Comparison of ENCODE assay signal across 8 cellular contexts in the genomic region with DNA sequence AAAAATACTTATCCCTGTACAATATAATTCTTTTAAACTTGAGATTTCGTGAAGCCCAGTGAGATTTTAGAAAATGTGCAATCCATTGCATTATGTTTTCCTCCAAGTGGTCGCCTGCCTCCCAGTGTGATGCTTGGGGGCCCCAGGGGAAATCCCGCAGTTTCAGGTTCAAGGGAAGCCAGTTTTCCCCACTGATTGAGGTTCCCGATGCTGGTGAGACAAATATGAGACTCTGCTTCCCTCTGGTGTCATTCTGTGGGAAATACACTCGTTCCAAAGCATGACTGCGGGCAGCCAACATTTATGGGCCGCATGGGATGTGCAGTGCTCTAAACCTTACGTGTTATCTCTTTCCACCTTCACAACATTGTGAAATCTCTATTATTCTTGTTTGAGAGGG.
DNase-seq lines count a peak whose midpoint lies in the region; ATAC-seq, FAIRE-seq and TF ChIP-seq lines count a peak whose summit lies in the region.

No MANE protein-coding gene starts in this region.

- no peak overlapping the region for H3K9ac ChIP-seq in NT2/D1 (ENCODE audit: insufficient read length, low read depth)

- DNase-seq in GM20000 (ENCODE audit: low spot score) = peak; percentile 55
- peak; percentile 59 for DNase-seq in NT2/D1 (ENCODE audit: low read depth, low spot score)
- DNase-seq in frontal cortex (ENCODE audit: low spot score in 2 of 2) = peak; percentile 58 to 79
- peak in 6 of 10 donors; percentile 10 to 89 (median 44) for DNase-seq in posterior cingulate gyrus

- no peak overlapping the region for H3K27ac ChIP-seq in C4-2B

- H3K36me3 ChIP-seq in NT2/D1 (ENCODE audit: insufficient read depth, insufficient read length, low read length) = no peaks in the 10 kb centered on the region

- H3K4me3 Mint-ChIP-seq in activated T-helper 17 cell treated with anti-CD3 and anti-CD28 coated beads, Interleukin-2, amount 50 U/mL, for 72 hours = peak overlapping the region; percentile 58

- no peak for FAIRE-seq in frontal cortex (lab: Jason Lieb, UNC)

- H3K4me1 Mint-ChIP-seq in activated T-helper 17 cell treated with anti-CD3 and anti-CD28 coated beads, Interleukin-2, amount 50 U/mL, for 72 hours = peaks cover 35% of the 10 kb centered on the region

- H3K27me3 ChIP-seq in NT2/D1 (ENCODE audit: insufficient read depth, insufficient read length) = no peaks in the 10 kb centered on the region

- H3K9me3 ChIP-seq in NT2/D1 (ENCODE audit: insufficient read depth, low read length) = no peaks in the 10 kb centered on the region; the same call in 1 of the 2 replicates

- peak overlapping the region; percentile 62 for H3K27ac Mint-ChIP-seq in activated T-helper 17 cell treated with anti-CD3 and anti-CD28 coated beads, Interleukin-2, amount 50 U/mL, for 72 hours

- H3K27me3 Mint-ChIP-seq in activated T-helper 17 cell treated with anti-CD3 and anti-CD28 coated beads, Interleukin-2, amount 50 U/mL, for 72 hours = no peaks in the 10 kb centered on the region

- H3K9me3 Mint-ChIP-seq in activated T-helper 17 cell treated with anti-CD3 and anti-CD28 coated beads, Interleukin-2, amount 50 U/mL, for 72 hours = no peaks in the 10 kb centered on the region

- H3K4me3 ChIP-seq in NT2/D1 (ENCODE audit: insufficient read length, low read depth) = no peak overlapping the region

- no peak for ATAC-seq in activated T-helper 17 cell treated with anti-CD3 and anti-CD28 coated beads, Interleukin-2, amount 50 U/mL, for 72 hours (replicated peaks)
- ATAC-seq in GM18519 (IDR thresholded peaks at IDR 0.05; ENCODE audit: low FRiP score, unreplicated experiment) (no peak), HG03439 (IDR thresholded peaks at IDR 0.05; ENCODE audit: unreplicated experiment) (no peak)

- intact Hi-C loops in posterior cingulate gyrus (cut with DNase I) = loop anchor here (1.0 to 2.0 kb wide), 2 partner anchors 234 to 301 kb away; no protein-coding TSS in a partner anchor

- peaks cover 5% of the 10 kb centered on the region for H3K4me1 ChIP-seq in NT2/D1 (ENCODE audit: insufficient read depth, insufficient read length)

- TF ChIP-seq CTCF in C4-2B (conservative IDR thresholded peaks at IDR 0.05) = peak; percentile 73
- TF ChIP-seq CTCF in GM20000 (IDR thresholded peaks at IDR 0.05; ENCODE audit: extremely low read depth, missing control alignments) = peak; percentile 50

- peaks cover 22% of the 10 kb centered on the region for H3K36me3 Mint-ChIP-seq in activated T-helper 17 cell treated with anti-CD3 and anti-CD28 coated beads, Interleukin-2, amount 50 U/mL, for 72 hours (ENCODE audit: low read depth)
